ENCODE assay signal across 8 cellular contexts in the genomic region with DNA sequence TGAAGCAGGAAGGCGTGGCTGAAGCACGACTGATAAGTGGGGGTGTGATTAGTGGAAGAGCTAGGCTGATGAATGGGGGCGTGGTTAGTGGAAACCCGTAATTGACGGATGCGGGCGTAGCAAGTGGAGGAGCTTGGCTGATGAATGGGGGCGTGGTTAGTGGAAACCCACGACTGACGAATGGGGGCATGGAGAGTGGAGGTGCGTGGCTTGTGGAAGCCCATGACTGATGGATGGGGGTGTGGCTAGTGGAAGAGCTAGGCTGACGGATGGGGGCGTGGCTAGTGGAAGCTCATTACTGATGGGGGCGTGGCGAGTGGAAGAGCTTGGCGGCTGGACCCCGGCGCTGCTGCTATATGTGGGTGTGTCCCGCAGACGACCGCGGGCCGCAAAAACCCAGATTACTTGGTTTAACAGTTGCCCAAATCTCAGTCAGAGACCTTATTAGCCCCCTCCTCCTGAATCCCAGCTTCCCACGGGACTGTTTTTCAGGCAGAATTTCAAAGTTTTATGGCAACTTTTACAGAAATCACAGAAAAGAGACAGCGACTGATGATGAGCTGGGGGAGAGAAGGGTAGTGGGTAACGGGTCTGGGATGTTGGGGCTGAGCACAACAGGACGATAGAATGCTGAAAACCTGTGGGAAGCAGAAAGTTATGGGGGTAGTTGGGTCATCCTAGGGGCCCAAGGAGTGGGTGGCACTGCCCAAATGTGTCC. TPM values are rescaled to one million over a fixed set of nuclear protein-coding genes. Genes with fewer than 3 reads are reported as not detected.
DNase-seq lines count a peak whose midpoint lies in the region; ATAC-seq and TF ChIP-seq lines count a peak whose summit lies in the region.

No MANE protein-coding gene starts in this region.

- no peak overlapping the region for H3K4me3 Mint-ChIP-seq in CD14-positive monocyte
- no peak overlapping the region for H3K4me3 Mint-ChIP-seq in activated CD4-positive, alpha-beta T cell treated with anti-CD3 and anti-CD28 coated beads for 36 hours

- no peak overlapping the region for H3K27ac Mint-ChIP-seq in CD14-positive monocyte
- no peak overlapping the region for H3K27ac Mint-ChIP-seq in activated CD4-positive, alpha-beta T cell treated with anti-CD3 and anti-CD28 coated beads for 36 hours

- DNase-seq in CD14-positive monocyte (ENCODE audit: low spot score) (peak; percentile 91), NCI-H510A treated with DMSO at 0.1 percent for 48 hours (lab: John Stamatoyannopoulos, UW) (peak; percentile 96), coronary artery (ENCODE audit: low spot score) (no peak), kidney tubule cell (ENCODE audit: low spot score) (peak; percentile 94)
- DNase-seq in activated CD4-positive, alpha-beta T cell treated with anti-CD3 and anti-CD28 coated beads for 36 hours: peak; percentile 94
- DNase-seq in stimulated activated CD4-positive, alpha-beta T cell treated with anti-CD3 and anti-CD28 coated beads, Interleukin-2, amount 100 ng/mL, for 48 hours: peak; percentile 81 to 83

- H3K9me3 Mint-ChIP-seq in CD14-positive monocyte: peaks cover 0 to 17% (median 9%) of the 10 kb centered on the region in 7 donors
- H3K9me3 Mint-ChIP-seq in activated CD4-positive, alpha-beta T cell treated with anti-CD3 and anti-CD28 coated beads for 36 hours (ENCODE audit: low read depth): no peaks in the 10 kb centered on the region

- ATAC-seq in HG02981 (IDR thresholded peaks at IDR 0.05; ENCODE audit: unreplicated experiment): peak; percentile 44
- peak; percentile 75 for ATAC-seq in activated CD4-positive, alpha-beta T cell treated with anti-CD3 and anti-CD28 coated beads for 36 hours
- ATAC-seq in GM21367 (IDR thresholded peaks at IDR 0.05; ENCODE audit: unreplicated experiment): no peak

- peaks cover 29 to 60% (median 58%) of the 10 kb centered on the region in 3 donors for H3K27me3 Mint-ChIP-seq in CD14-positive monocyte (ENCODE audit: low read depth in 3 of 3)
- H3K27me3 Mint-ChIP-seq in activated CD4-positive, alpha-beta T cell treated with anti-CD3 and anti-CD28 coated beads for 36 hours: peaks cover 39% of the 10 kb centered on the region

- TF ChIP-seq CTCF in CD14-positive monocyte (IDR thresholded peaks at IDR 0.05) (no peak), coronary artery (IDR thresholded peaks at IDR 0.05) (no peak)

- peak overlapping the region; percentile 15 for H3K4me3 ChIP-seq in coronary artery

- POLR2A ChIA-PET in activated CD4-positive, alpha-beta T cell treated with anti-CD3 and anti-CD28 coated beads for 36 hours (lab: Charles Lee): interaction anchor here (0.6 to 1.0 kb wide), 4 partner anchors 152 to 304 kb away, joined by 3 to 6 read pairs (median 4); no protein-coding TSS in a partner anchor

- CTCF ChIA-PET in activated CD4-positive, alpha-beta T cell treated with anti-CD3 and anti-CD28 coated beads for 36 hours (lab: Charles Lee): interaction anchor here (0.5 to 3.0 kb wide), 43 partner anchors 9 to 990 kb away, joined by 3 to 24 read pairs (median 4); partner anchors contain the start of genes CCDC9, DHX34, INAFM1 and KPTN

- H3K27ac ChIP-seq in coronary artery: no peak overlapping the region

- intact Hi-C loops in CD14-positive monocyte (cut with micrococcal nuclease): loop anchor here (5.0 to 10.0 kb wide), 3 partner anchors 36 to 274 kb away; no protein-coding TSS in a partner anchor
- intact Hi-C loops in activated CD4-positive, alpha-beta T cell treated with anti-CD3 and anti-CD28 coated beads for 36 hours (cut with DNase I, micrococcal nuclease): loop anchor here (1.0 to 2.0 kb wide), 6 partner anchors 19 to 317 kb away; partner anchors contain the start of genes KPTN (in 2 of the 2), DHX34 (in 1 of the 2), INAFM1 (in 1 of the 2) and NOP53 (in 1 of the 2)

- H3K4me1 Mint-ChIP-seq in CD14-positive monocyte: peaks cover 7% of the 10 kb centered on the region
- H3K4me1 Mint-ChIP-seq in activated CD4-positive, alpha-beta T cell treated with anti-CD3 and anti-CD28 coated beads for 36 hours: peaks cover 13% of the 10 kb centered on the region

- H3K36me3 Mint-ChIP-seq in CD14-positive monocyte: peaks cover 0 to 2% of the 10 kb centered on the region in 2 donors
- no peaks in the 10 kb centered on the region for H3K36me3 Mint-ChIP-seq in activated CD4-positive, alpha-beta T cell treated with anti-CD3 and anti-CD28 coated beads for 36 hours (ENCODE audit: low read depth)

RNA-seq across cellular contexts. Expression of gene MEIS3, which starts 9.0 kb away (rescaled TPM):
- polyA plus RNA-seq in CD14-positive monocyte: not detected
- under 1 TPM in 1 of 2 experiments, not detected in 1; 0.28 TPM for total RNA-seq in activated CD4-positive, alpha-beta T cell treated with anti-CD3 and anti-CD28 coated beads for 36 hours

RNA-seq across cellular contexts. Expression of gene SLC8A2, which starts 43.4 kb away (rescaled TPM):
- not detected for polyA plus RNA-seq in CD14-positive monocyte
- under 1 TPM; 0.11 to 0.23 TPM for total RNA-seq in activated CD4-positive, alpha-beta T cell treated with anti-CD3 and anti-CD28 coated beads for 36 hours

RNA-seq across cellular contexts. Expression of gene KPTN, which starts 55.7 kb away (rescaled TPM):
- polyA plus RNA-seq in CD14-positive monocyte: 1 to 10 TPM; 9.5 to 9.7 TPM
- 10 to 100 TPM in 1 of 2 experiments, 1 to 10 TPM in 1; 9.7 to 10.5 TPM for total RNA-seq in activated CD4-positive, alpha-beta T cell treated with anti-CD3 and anti-CD28 coated beads for 36 hours
